1 cellular context compared by ENCODE assay signal in genomic region chr17:65193305-65194293, GRCh38.
TF ChIP-seq lines count a peak whose summit lies in the region.

No MANE protein-coding gene starts in this region.

TF ChIP-seq in H1, 55 proteins besides CTCF, POLR2A, EP300 and RAD21:
- TF ChIP-seq BCL11A (IDR thresholded peaks at IDR 0.05; ENCODE audit: low read depth in 2 of 2, low read length in 2 of 2) (no peak), SIRT6 (IDR thresholded peaks at IDR 0.05; ENCODE audit: low read length) (no peak)
